ENCODE assay signal across 13 cellular contexts in the genomic region with DNA sequence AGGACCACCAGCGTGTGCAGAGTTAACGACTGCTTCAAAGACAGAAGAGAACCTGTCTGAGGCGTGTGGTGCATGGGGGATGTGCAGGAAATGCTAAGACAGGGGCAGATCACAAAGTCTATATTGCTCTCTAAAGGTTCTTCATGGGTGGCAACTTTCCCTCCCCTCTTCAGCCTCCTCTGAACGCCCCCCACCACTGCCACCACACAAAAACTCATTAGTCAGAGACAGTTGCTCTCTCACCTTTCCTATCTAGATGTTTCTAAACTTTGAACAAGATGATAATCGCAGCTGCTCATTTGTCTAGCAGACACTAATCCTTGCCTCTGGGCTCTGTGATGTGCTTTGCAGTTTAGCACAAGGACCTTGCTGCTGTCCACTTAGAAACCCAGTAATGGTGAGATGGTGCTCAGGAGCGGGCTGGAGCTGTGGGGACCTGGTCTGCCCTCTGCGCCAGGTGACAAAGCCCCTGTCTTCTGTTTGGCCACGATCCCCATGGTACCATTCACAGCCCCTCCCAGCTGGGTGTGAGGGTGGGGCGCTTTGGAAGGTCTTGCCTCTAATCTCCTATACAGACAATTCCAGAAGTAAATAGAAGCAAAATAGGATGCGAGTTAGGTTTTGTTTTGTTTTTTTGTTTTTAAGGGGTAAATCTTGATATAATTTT.
"Had no signal": no experiment of that assay in that cellular context is flagged by ENCODE, and none has a peak within 500 bp of the region (broad histone marks: within the 10 kb centered on the region; RNA-seq: fewer than 3 reads in every experiment).

No MANE protein-coding gene starts in this region.

- H3K4me2 ChIP-seq: hepatocyte had no signal

- H3K27ac ChIP-seq: brain microvascular endothelial cell, hepatocyte, neutrophil had no signal

- H3K9me3 ChIP-seq: neutrophil had no signal

- H3K9me3 Mint-ChIP-seq: activated naive CD4-positive, alpha-beta T cell treated with anti-CD3 and anti-CD28 coated beads, Interleukin-2, amount 50 U/mL, for 72 hours; dendritic cell treated with granulocyte-macrophage colony-stimulating factor and Interleukin-4, amounts not matched to agents 40 ng/mL and 50 ng/mL, for 4 days; effector memory CD8-positive, alpha-beta T cell had no signal

- H3K4me3 ChIP-seq: hepatocyte had no signal

- H3K27me3 ChIP-seq: brain microvascular endothelial cell, hepatocyte, neutrophil had no signal

- H2AFZ ChIP-seq: hepatocyte had no signal

- H3K36me3 ChIP-seq: brain microvascular endothelial cell, neutrophil had no signal

- ATAC-seq: activated naive CD4-positive, alpha-beta T cell treated with anti-CD3 and anti-CD28 coated beads, Interleukin-2, amount 50 U/mL, for 72 hours; effector memory CD8-positive, alpha-beta T cell; left ventricle myocardium superior had no signal

- H3K4me3 Mint-ChIP-seq: dendritic cell treated with granulocyte-macrophage colony-stimulating factor and Interleukin-4, amounts not matched to agents 40 ng/mL and 50 ng/mL, for 4 days; effector memory CD8-positive, alpha-beta T cell had no signal

- H3K27ac Mint-ChIP-seq: dendritic cell treated with granulocyte-macrophage colony-stimulating factor and Interleukin-4, amounts not matched to agents 40 ng/mL and 50 ng/mL, for 4 days; effector memory CD8-positive, alpha-beta T cell had no signal

- DNase-seq: activated CD4-positive, alpha-beta T cell treated with anti-CD3 and anti-CD28 coated beads for 4 hours; activated T-cell treated with anti-CD3 and anti-CD28 coated beads for 4 hours; brain microvascular endothelial cell; effector memory CD8-positive, alpha-beta T cell; left ventricle myocardium superior; mesendoderm; retina; stimulated activated CD4-positive, alpha-beta T cell treated with anti-CD3 and anti-CD28 coated beads, Interleukin-4, amount 100 ng/mL, for 4 hours; T1000 had no signal
